In genomic region chr16:30006659-30007377, GRCh38 we compare ENCODE assay signal across 18 cellular contexts. TPM values are rescaled to one million over a fixed set of nuclear protein-coding genes. Genes with fewer than 3 reads are reported as not detected.
DNase-seq lines count a peak whose midpoint lies in the region; ATAC-seq, FAIRE-seq and TF ChIP-seq lines count a peak whose summit lies in the region.
"Had no signal": no experiment of that assay in that cellular context is flagged by ENCODE, and none has a peak within 500 bp of the region (broad histone marks: within the 10 kb centered on the region; RNA-seq: fewer than 3 reads in every experiment).

No MANE protein-coding gene starts in this region.

- POLR2A ChIA-PET in WTC11 (lab: Charles Lee): no interaction called here
- POLR2A ChIA-PET in activated CD4-positive, alpha-beta memory T cell treated with anti-CD3 and anti-CD28 coated beads for 36 hours (lab: Charles Lee): no interaction called here

- peaks cover 8% of the 10 kb centered on the region for H3K36me3 Mint-ChIP-seq in WTC11
- H3K36me3 Mint-ChIP-seq in activated CD4-positive, alpha-beta memory T cell treated with anti-CD3 and anti-CD28 coated beads for 36 hours: no peaks in the 10 kb centered on the region

- DNase-seq in GM12891 (ENCODE audit: insufficient read length, low spot score) (no peak), WTC11 (ENCODE audit: low spot score) (no peak), kidney (peak; percentile 73), GM03348 (ENCODE audit: low spot score) (no peak), mesenteric fat pad (ENCODE audit: low spot score) (no peak)
- no peak for DNase-seq in activated CD4-positive, alpha-beta memory T cell treated with anti-CD3 and anti-CD28 coated beads for 36 hours
- DNase-seq: BE2C; Caco-2; CD8-positive, alpha-beta T cell; DND-41; GDM1 had no signal

- no peak overlapping the region for H3K9ac ChIP-seq in kidney (ENCODE audit: low read length in 2 of 2)

- peaks cover 16% of the 10 kb centered on the region for H3K4me1 Mint-ChIP-seq in WTC11
- H3K4me1 Mint-ChIP-seq in activated CD4-positive, alpha-beta memory T cell treated with anti-CD3 and anti-CD28 coated beads for 36 hours (ENCODE audit: low read depth): peaks cover 9% of the 10 kb centered on the region
- H3K4me1 Mint-ChIP-seq: IgD-negative memory B cell had no signal

- H3K36me3 ChIP-seq in kidney (ENCODE audit: control insufficient read depth in 1 of 2, insufficient read depth in 2 of 2, low read length in 2 of 2): peaks cover 0 to 2% of the 10 kb centered on the region in 2 donors

- no peak for TF ChIP-seq POLR2A in GM12891 (IDR thresholded peaks at IDR 0.05; ENCODE audit: low read depth, low read length)

- CTCF ChIA-PET in WTC11 (lab: Charles Lee): interaction anchor here (0.6 to 1.5 kb wide), 5 partner anchors 25 to 217 kb away, joined by 3 to 10 read pairs (median 5); partner anchors contain the start of gene KIF22
- CTCF ChIA-PET in activated CD4-positive, alpha-beta memory T cell treated with anti-CD3 and anti-CD28 coated beads for 36 hours (lab: Charles Lee): interaction anchor here (1.1 to 1.5 kb wide), 3 partner anchors 23 to 315 kb away, joined by 3 to 6 read pairs (median 3); no protein-coding TSS in a partner anchor

- intact Hi-C loops in kidney (cut with DNase I): no loop called here
- intact Hi-C loops in activated CD4-positive, alpha-beta memory T cell treated with anti-CD3 and anti-CD28 coated beads for 36 hours (cut with micrococcal nuclease): no loop called here

- TF ChIP-seq CTCF in 22Rv1 (IDR thresholded peaks at IDR 0.05) (no peak), WTC11 (IDR thresholded peaks at IDR 0.05) (no peak), kidney (IDR thresholded peaks at IDR 0.05; ENCODE audit: borderline replicate concordance, extremely low read depth, insufficient read depth) (no peak)

- peaks cover 0 to 4% of the 10 kb centered on the region in 2 donors for H3K4me1 ChIP-seq in kidney (ENCODE audit: control insufficient read depth in 1 of 2, insufficient read depth in 1 of 2, low read depth in 1 of 2, low read length in 2 of 2)
- H3K4me1 ChIP-seq: Caco-2 had no signal

- peak overlapping the region; percentile 70; the same call in 1 of the 2 replicates for H3K27ac Mint-ChIP-seq in WTC11
- no peak overlapping the region for H3K27ac Mint-ChIP-seq in activated CD4-positive, alpha-beta memory T cell treated with anti-CD3 and anti-CD28 coated beads for 36 hours
- H3K27ac Mint-ChIP-seq: CD14-positive monocyte; CD8-positive, alpha-beta T cell; IgD-negative memory B cell had no signal

- H3K9me3 Mint-ChIP-seq in WTC11: no peaks in the 10 kb centered on the region
- H3K9me3 Mint-ChIP-seq in activated CD4-positive, alpha-beta memory T cell treated with anti-CD3 and anti-CD28 coated beads for 36 hours: no peaks in the 10 kb centered on the region
- H3K9me3 Mint-ChIP-seq: CD8-positive, alpha-beta T cell; IgD-negative memory B cell had no signal

- no peak overlapping the region for H3K4me3 ChIP-seq in kidney (ENCODE audit: low read length in 2 of 2)
- H3K4me3 ChIP-seq: A549 had no signal

- ATAC-seq in WTC11: no peak
- ATAC-seq: A549; CD8-positive, alpha-beta T cell had no signal

- peaks cover 15% of the 10 kb centered on the region for H3K27me3 Mint-ChIP-seq in WTC11 (ENCODE audit: low read depth)
- peaks cover 18% of the 10 kb centered on the region for H3K27me3 Mint-ChIP-seq in activated CD4-positive, alpha-beta memory T cell treated with anti-CD3 and anti-CD28 coated beads for 36 hours

- no peak for FAIRE-seq in GM12891 (lab: Jason Lieb, UNC)
- no peak for FAIRE-seq in kidney (lab: Jason Lieb, UNC)
- FAIRE-seq: A549, H54 had no signal

- no peaks in the 10 kb centered on the region for H3K9me3 ChIP-seq in kidney (ENCODE audit: control insufficient read depth in 1 of 2, low read length in 2 of 2)
- H3K9me3 ChIP-seq: A549, BE2C, Caco-2 had no signal

- no peak overlapping the region for H3K4me3 Mint-ChIP-seq in WTC11
- H3K4me3 Mint-ChIP-seq in activated CD4-positive, alpha-beta memory T cell treated with anti-CD3 and anti-CD28 coated beads for 36 hours: no peak overlapping the region
- H3K4me3 Mint-ChIP-seq: CD14-positive monocyte; CD8-positive, alpha-beta T cell had no signal

- 0 out of 2 replicates have a peak overlapping the region, but pooled peaks have one; percentile 10 for H3K27ac ChIP-seq in 22Rv1
- H3K27ac ChIP-seq in kidney (ENCODE audit: low read depth in 2 of 2, low read length in 2 of 2): no peak overlapping the region
- H3K27ac ChIP-seq: A549 had no signal

TF ChIP-seq in GM12891, 5 proteins besides CTCF, POLR2A, EP300 and RAD21:
- TF ChIP-seq TAF1 (IDR thresholded peaks at IDR 0.05; ENCODE audit: low read depth, low read length): no peak
- 0 out of 2 replicates have a peak, but pooled peaks have one; percentile 7 for TF ChIP-seq POLR2AphosphoS5 (IDR thresholded peaks at IDR 0.05; ENCODE audit: low read depth, low read length)
TF ChIP-seq in GM12891: peak in this region for 1.

TF ChIP-seq in WTC11, 78 proteins besides CTCF, POLR2A, EP300 and RAD21 (continues in another document):
- TF ChIP-seq ESRRA (CRISPR knock-in tag; IDR thresholded peaks at IDR 0.05; ENCODE audit: borderline replicate concordance): no peak
- no peak for TF ChIP-seq TP53 (CRISPR knock-in tag; IDR thresholded peaks at IDR 0.05)
- TF ChIP-seq GTF2I (CRISPR knock-in tag; conservative IDR thresholded peaks at IDR 0.05): no peak
- no peak for TF ChIP-seq USF2 (CRISPR knock-in tag; IDR thresholded peaks at IDR 0.05)
- no peak for TF ChIP-seq FOXK1 (CRISPR knock-in tag; IDR thresholded peaks at IDR 0.05)
- no peak for TF ChIP-seq JAZF1 (CRISPR knock-in tag; IDR thresholded peaks at IDR 0.05)
- TF ChIP-seq, protein P1, sequence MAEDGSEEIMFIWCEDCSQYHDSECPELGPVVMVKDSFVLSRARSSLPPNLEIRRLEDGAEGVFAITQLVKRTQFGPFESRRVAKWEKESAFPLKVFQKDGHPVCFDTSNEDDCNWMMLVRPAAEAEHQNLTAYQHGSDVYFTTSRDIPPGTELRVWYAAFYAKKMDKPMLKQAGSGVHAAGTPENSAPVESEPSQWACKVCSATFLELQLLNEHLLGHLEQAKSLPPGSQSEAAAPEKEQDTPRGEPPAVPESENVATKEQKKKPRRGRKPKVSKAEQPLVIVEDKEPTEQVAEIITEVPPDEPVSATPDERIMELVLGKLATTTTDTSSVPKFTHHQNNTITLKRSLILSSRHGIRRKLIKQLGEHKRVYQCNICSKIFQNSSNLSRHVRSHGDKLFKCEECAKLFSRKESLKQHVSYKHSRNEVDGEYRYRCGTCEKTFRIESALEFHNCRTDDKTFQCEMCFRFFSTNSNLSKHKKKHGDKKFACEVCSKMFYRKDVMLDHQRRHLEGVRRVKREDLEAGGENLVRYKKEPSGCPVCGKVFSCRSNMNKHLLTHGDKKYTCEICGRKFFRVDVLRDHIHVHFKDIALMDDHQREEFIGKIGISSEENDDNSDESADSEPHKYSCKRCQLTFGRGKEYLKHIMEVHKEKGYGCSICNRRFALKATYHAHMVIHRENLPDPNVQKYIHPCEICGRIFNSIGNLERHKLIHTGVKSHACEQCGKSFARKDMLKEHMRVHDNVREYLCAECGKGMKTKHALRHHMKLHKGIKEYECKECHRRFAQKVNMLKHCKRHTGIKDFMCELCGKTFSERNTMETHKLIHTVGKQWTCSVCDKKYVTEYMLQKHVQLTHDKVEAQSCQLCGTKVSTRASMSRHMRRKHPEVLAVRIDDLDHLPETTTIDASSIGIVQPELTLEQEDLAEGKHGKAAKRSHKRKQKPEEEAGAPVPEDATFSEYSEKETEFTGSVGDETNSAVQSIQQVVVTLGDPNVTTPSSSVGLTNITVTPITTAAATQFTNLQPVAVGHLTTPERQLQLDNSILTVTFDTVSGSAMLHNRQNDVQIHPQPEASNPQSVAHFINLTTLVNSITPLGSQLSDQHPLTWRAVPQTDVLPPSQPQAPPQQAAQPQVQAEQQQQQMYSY (CRISPR knock-in tag; IDR thresholded peaks at IDR 0.05): no peak
- TF ChIP-seq FOXP1 (CRISPR knock-in tag; IDR thresholded peaks at IDR 0.05; ENCODE audit: borderline replicate concordance): no peak

RNA-seq across cellular contexts. Expression of gene DOC2A, which starts 4.0 kb away (rescaled TPM):
- polyA plus RNA-seq in GM12891 (2012; ENCODE audit: low read depth, missing spikeins): 0.19 TPM
- total RNA-seq in WTC11 (2021) (10.8 to 16.6 TPM (median 16.4 TPM) in 3 replicates), kidney (1.9 TPM), mesenteric fat pad (0.42 TPM)
- 3.5 TPM for polyA plus RNA-seq in kidney (ENCODE audit: insufficient read depth, low read depth, low replicate concordance)
- total RNA-seq in activated CD4-positive, alpha-beta memory T cell treated with anti-CD3 and anti-CD28 coated beads for 36 hours: under 1 TPM; 0.33 to 0.34 TPM
- total RNA-seq: CD8-positive, alpha-beta T cell had no signal
- polyA plus RNA-seq: IgD-negative memory B cell had no signal

RNA-seq across cellular contexts. Expression of gene INO80E, which starts 10.8 kb away (rescaled TPM):
- polyA plus RNA-seq in GM12891 (2012; ENCODE audit: low read depth, missing spikeins): 51.9 TPM
- 87.6 to 101 TPM (median 92.4 TPM) in 3 replicates for total RNA-seq in WTC11 (2021)
- total RNA-seq in kidney: 74.1 TPM
- polyA plus RNA-seq in kidney (ENCODE audit: insufficient read depth, low read depth, low replicate concordance): 52.7 TPM
- 10 to 100 TPM; 84.1 to 94.0 TPM for total RNA-seq in activated CD4-positive, alpha-beta memory T cell treated with anti-CD3 and anti-CD28 coated beads for 36 hours
- 45.4 TPM for total RNA-seq in mesenteric fat pad

RNA-seq across cellular contexts. Expression of gene HIRIP3, which starts 11.4 kb away (rescaled TPM):
- 21.1 TPM for polyA plus RNA-seq in GM12891 (2012; ENCODE audit: low read depth, missing spikeins)
- total RNA-seq in WTC11 (2021) (18.9 to 21.2 TPM (median 21.1 TPM) in 3 replicates), kidney (16.0 TPM), mesenteric fat pad (11.0 TPM)
- polyA plus RNA-seq in kidney (ENCODE audit: insufficient read depth, low read depth, low replicate concordance): 18.7 TPM
- total RNA-seq in activated CD4-positive, alpha-beta memory T cell treated with anti-CD3 and anti-CD28 coated beads for 36 hours: 10 to 100 TPM; 40.5 to 40.6 TPM

RNA-seq across cellular contexts. Expression of gene C16orf92, which starts 16.2 kb away (rescaled TPM):
- not detected for polyA plus RNA-seq in GM12891 (2012; ENCODE audit: low read depth, missing spikeins)
- total RNA-seq in WTC11 (2021): not detected in 3 replicates
- not detected for total RNA-seq in kidney
- polyA plus RNA-seq in kidney (ENCODE audit: insufficient read depth, low read depth, low replicate concordance): not detected
- total RNA-seq in activated CD4-positive, alpha-beta memory T cell treated with anti-CD3 and anti-CD28 coated beads for 36 hours: not detected
- total RNA-seq in mesenteric fat pad: not detected
- total RNA-seq: Caco-2; CD8-positive, alpha-beta T cell; HT-29 had no signal
- polyA plus RNA-seq: A549, AG04450, CD14-positive monocyte, IgD-negative memory B cell had no signal

RNA-seq across cellular contexts. Expression of gene TLCD3B, which starts 24.3 kb away (rescaled TPM):
- polyA plus RNA-seq in GM12891 (2012; ENCODE audit: low read depth, missing spikeins): 0.50 TPM
- total RNA-seq in WTC11 (2021): 28.1 to 30.3 TPM (median 30.2 TPM) in 3 replicates
- total RNA-seq in kidney: not detected
- polyA plus RNA-seq in kidney (ENCODE audit: insufficient read depth, low read depth, low replicate concordance): not detected
- total RNA-seq in activated CD4-positive, alpha-beta memory T cell treated with anti-CD3 and anti-CD28 coated beads for 36 hours: 1 to 10 TPM; 5.0 TPM
- not detected for total RNA-seq in mesenteric fat pad
- polyA plus RNA-seq: AG04450, CD14-positive monocyte, IgD-negative memory B cell had no signal
